ENCODE assay signal across 2 cellular contexts in the genomic region with DNA sequence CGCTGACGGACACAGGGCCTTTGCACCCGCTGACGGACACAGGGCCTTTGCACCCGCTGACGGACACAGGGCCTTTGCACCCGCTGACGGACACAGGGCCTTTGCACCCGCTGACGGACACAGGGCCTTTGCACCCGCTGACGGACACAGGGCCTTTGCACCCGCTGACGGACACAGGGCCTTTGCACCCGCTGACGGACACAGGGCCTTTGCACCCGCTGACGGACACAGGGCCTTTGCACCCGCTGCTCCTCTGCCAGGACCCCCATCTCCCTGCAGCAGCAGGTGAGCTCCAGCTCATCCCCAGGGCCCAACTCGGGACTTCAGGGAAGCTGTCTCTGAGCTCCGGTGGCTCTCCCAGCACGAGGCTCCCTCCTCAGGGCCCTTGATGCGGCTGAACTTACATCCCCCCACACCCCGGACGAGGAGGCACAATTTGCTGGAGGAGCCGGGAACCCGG.
TF ChIP-seq lines count a peak whose summit lies in the region.
"Not testable (repeated sequence)": the region's sequence is repeated elsewhere in the genome, so short reads cannot be mapped to it uniquely, and the experiment has no call there.

No MANE protein-coding gene starts in this region.

TF ChIP-seq in K562, 482 proteins besides CTCF, POLR2A, EP300 and RAD21:
- TF ChIP-seq PTBP1 (IDR thresholded peaks at IDR 0.05; ENCODE audit: low read depth, low read length), result 0 out of 2 replicates have a peak, but pooled peaks have one; percentile 74
- 0 out of 2 replicates have a peak, but pooled peaks have one; percentile 33 for TF ChIP-seq CBX1 (IDR thresholded peaks at IDR 0.05; ENCODE audit: low read depth)

TF ChIP-seq in HepG2, 621 proteins besides CTCF, POLR2A, EP300 and RAD21:
- TF ChIP-seq HNF4G (IDR thresholded peaks at IDR 0.05; ENCODE audit: borderline replicate concordance, low read depth, low read length) (peak; percentile 43; the same call in 1 of the 2 replicates), RCOR2 (CRISPR knock-in tag; IDR thresholded peaks at IDR 0.05) (peak; percentile 65; the same call in 1 of the 2 replicates), ZSCAN25 (CRISPR knock-in tag; IDR thresholded peaks at IDR 0.05) (0 out of 2 replicates have a peak, but pooled peaks have one; percentile 45), CHD4 (IDR thresholded peaks at IDR 0.05; ENCODE audit: borderline replicate concordance, low read length) (peak; percentile 91), ZNF883 (CRISPR knock-in tag; IDR thresholded peaks at IDR 0.05; ENCODE audit: not compliant biosample characterization) (peak; percentile 58), HNF4A (CRISPR knock-in tag; IDR thresholded peaks at IDR 0.05) (peak; percentile 29; the same call in 1 of the 2 replicates), PCBP1 (IDR thresholded peaks at IDR 0.05; ENCODE audit: borderline replicate concordance, low read depth, low read length) (peak; percentile 86; the same call in 1 of the 2 replicates), ZNF777 (CRISPR knock-in tag; IDR thresholded peaks at IDR 0.05) (0 out of 2 replicates have a peak, but pooled peaks have one; percentile 26), KDM1A (CRISPR knock-in tag; IDR thresholded peaks at IDR 0.05) (peak; percentile 56; the same call in 1 of the 2 replicates), ZMYM3 (CRISPR knock-in tag; IDR thresholded peaks at IDR 0.05) (peak; percentile 99), SOX6 (CRISPR knock-in tag; IDR thresholded peaks at IDR 0.05) (peak; percentile 23; the same call in 1 of the 2 replicates), ZMYM2 (CRISPR knock-in tag; IDR thresholded peaks at IDR 0.05) (peak; percentile 99), MTF1 (CRISPR knock-in tag; IDR thresholded peaks at IDR 0.05) (peak; percentile 76; the same call in 1 of the 2 replicates), MTF2 (CRISPR knock-in tag; IDR thresholded peaks at IDR 0.05; ENCODE audit: borderline replicate concordance) (peak; percentile 29; the same call in 1 of the 2 replicates)
- TF ChIP-seq HNF4G (CRISPR knock-in tag; IDR thresholded peaks at IDR 0.05; ENCODE audit: borderline replicate concordance, low read depth); SOX6 (IDR thresholded peaks at IDR 0.05): not testable (repeated sequence)
- TF ChIP-seq, protein P1, sequence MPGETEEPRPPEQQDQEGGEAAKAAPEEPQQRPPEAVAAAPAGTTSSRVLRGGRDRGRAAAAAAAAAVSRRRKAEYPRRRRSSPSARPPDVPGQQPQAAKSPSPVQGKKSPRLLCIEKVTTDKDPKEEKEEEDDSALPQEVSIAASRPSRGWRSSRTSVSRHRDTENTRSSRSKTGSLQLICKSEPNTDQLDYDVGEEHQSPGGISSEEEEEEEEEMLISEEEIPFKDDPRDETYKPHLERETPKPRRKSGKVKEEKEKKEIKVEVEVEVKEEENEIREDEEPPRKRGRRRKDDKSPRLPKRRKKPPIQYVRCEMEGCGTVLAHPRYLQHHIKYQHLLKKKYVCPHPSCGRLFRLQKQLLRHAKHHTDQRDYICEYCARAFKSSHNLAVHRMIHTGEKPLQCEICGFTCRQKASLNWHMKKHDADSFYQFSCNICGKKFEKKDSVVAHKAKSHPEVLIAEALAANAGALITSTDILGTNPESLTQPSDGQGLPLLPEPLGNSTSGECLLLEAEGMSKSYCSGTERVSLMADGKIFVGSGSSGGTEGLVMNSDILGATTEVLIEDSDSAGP (CRISPR knock-in tag; IDR thresholded peaks at IDR 0.05; ENCODE audit: borderline replicate concordance), result peak; percentile 42; the same call in 1 of the 2 replicates
- TF ChIP-seq, protein P2, sequence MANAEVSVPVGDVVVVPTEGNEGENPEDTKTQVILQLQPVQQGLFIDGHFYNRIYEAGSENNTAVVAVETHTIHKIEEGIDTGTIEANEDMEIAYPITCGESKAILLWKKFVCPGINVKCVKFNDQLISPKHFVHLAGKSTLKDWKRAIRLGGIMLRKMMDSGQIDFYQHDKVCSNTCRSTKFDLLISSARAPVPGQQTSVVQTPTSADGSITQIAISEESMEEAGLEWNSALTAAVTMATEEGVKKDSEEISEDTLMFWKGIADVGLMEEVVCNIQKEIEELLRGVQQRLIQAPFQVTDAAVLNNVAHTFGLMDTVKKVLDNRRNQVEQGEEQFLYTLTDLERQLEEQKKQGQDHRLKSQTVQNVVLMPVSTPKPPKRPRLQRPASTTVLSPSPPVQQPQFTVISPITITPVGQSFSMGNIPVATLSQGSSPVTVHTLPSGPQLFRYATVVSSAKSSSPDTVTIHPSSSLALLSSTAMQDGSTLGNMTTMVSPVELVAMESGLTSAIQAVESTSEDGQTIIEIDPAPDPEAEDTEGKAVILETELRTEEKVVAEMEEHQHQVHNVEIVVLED (CRISPR knock-in tag; IDR thresholded peaks at IDR 0.05; ENCODE audit: borderline replicate concordance), result peak; percentile 24; the same call in 1 of the 2 replicates
- TF ChIP-seq, protein P3, sequence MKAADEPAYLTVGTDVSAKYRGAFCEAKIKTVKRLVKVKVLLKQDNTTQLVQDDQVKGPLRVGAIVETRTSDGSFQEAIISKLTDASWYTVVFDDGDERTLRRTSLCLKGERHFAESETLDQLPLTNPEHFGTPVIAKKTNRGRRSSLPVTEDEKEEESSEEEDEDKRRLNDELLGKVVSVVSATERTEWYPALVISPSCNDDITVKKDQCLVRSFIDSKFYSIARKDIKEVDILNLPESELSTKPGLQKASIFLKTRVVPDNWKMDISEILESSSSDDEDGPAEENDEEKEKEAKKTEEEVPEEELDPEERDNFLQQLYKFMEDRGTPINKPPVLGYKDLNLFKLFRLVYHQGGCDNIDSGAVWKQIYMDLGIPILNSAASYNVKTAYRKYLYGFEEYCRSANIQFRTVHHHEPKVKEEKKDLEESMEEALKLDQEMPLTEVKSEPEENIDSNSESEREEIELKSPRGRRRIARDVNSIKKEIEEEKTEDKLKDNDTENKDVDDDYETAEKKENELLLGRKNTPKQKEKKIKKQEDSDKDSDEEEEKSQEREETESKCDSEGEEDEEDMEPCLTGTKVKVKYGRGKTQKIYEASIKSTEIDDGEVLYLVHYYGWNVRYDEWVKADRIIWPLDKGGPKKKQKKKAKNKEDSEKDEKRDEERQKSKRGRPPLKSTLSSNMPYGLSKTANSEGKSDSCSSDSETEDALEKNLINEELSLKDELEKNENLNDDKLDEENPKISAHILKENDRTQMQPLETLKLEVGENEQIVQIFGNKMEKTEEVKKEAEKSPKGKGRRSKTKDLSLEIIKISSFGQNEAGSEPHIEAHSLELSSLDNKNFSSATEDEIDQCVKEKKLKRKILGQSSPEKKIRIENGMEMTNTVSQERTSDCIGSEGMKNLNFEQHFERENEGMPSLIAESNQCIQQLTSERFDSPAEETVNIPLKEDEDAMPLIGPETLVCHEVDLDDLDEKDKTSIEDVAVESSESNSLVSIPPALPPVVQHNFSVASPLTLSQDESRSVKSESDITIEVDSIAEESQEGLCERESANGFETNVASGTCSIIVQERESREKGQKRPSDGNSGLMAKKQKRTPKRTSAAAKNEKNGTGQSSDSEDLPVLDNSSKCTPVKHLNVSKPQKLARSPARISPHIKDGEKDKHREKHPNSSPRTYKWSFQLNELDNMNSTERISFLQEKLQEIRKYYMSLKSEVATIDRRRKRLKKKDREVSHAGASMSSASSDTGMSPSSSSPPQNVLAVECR (CRISPR knock-in tag; IDR thresholded peaks at IDR 0.05; ENCODE audit: borderline replicate concordance), result 0 out of 2 replicates have a peak, but pooled peaks have one; percentile 5
- TF ChIP-seq, protein P4, sequence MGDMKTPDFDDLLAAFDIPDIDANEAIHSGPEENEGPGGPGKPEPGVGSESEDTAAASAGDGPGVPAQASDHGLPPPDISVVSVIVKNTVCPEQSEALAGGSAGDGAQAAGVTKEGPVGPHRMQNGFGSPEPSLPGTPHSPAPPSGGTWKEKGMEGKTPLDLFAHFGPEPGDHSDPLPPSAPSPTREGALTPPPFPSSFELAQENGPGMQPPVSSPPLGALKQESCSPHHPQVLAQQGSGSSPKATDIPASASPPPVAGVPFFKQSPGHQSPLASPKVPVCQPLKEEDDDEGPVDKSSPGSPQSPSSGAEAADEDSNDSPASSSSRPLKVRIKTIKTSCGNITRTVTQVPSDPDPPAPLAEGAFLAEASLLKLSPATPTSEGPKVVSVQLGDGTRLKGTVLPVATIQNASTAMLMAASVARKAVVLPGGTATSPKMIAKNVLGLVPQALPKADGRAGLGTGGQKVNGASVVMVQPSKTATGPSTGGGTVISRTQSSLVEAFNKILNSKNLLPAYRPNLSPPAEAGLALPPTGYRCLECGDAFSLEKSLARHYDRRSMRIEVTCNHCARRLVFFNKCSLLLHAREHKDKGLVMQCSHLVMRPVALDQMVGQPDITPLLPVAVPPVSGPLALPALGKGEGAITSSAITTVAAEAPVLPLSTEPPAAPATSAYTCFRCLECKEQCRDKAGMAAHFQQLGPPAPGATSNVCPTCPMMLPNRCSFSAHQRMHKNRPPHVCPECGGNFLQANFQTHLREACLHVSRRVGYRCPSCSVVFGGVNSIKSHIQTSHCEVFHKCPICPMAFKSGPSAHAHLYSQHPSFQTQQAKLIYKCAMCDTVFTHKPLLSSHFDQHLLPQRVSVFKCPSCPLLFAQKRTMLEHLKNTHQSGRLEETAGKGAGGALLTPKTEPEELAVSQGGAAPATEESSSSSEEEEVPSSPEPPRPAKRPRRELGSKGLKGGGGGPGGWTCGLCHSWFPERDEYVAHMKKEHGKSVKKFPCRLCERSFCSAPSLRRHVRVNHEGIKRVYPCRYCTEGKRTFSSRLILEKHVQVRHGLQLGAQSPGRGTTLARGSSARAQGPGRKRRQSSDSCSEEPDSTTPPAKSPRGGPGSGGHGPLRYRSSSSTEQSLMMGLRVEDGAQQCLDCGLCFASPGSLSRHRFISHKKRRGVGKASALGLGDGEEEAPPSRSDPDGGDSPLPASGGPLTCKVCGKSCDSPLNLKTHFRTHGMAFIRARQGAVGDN (CRISPR knock-in tag; IDR thresholded peaks at IDR 0.05), result peak; percentile 60; the same call in 1 of the 2 replicates
- TF ChIP-seq, protein P5, sequence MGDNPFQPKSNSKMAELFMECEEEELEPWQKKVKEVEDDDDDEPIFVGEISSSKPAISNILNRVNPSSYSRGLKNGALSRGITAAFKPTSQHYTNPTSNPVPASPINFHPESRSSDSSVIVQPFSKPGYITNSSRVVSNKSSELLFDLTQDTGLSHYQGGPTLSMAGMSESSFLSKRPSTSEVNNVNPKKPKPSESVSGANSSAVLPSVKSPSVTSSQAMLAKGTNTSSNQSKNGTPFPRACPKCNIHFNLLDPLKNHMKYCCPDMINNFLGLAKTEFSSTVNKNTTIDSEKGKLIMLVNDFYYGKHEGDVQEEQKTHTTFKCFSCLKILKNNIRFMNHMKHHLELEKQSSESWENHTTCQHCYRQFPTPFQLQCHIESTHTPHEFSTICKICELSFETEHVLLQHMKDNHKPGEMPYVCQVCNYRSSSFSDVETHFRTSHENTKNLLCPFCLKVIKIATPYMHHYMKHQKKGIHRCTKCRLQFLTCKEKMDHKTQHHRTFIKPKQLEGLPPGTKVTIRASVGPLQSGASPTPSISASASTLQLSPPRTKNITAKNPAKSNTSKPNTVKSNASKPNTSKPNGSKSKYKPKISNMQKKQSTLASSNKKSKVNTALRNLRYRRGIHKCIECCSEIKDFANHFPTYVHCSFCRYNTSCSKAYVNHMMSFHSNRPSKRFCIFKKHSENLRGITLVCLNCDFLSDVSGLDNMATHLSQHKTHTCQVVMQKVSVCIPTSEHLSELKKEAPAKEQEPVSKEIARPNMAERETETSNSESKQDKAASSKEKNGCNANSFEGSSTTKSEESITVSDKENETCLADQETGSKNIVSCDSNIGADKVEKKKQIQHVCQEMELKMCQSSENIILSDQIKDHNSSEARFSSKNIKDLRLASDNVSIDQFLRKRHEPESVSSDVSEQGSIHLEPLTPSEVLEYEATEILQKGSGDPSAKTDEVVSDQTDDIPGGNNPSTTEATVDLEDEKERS (CRISPR knock-in tag; IDR thresholded peaks at IDR 0.05), result peak; percentile 71; the same call in 1 of the 2 replicates
- TF ChIP-seq, protein P6, sequence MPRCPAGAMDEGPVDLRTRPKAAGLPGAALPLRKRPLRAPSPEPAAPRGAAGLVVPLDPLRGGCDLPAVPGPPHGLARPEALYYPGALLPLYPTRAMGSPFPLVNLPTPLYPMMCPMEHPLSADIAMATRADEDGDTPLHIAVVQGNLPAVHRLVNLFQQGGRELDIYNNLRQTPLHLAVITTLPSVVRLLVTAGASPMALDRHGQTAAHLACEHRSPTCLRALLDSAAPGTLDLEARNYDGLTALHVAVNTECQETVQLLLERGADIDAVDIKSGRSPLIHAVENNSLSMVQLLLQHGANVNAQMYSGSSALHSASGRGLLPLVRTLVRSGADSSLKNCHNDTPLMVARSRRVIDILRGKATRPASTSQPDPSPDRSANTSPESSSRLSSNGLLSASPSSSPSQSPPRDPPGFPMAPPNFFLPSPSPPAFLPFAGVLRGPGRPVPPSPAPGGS (CRISPR knock-in tag; IDR thresholded peaks at IDR 0.05), result 0 out of 2 replicates have a peak, but pooled peaks have one; percentile 49
- TF ChIP-seq, protein P7, sequence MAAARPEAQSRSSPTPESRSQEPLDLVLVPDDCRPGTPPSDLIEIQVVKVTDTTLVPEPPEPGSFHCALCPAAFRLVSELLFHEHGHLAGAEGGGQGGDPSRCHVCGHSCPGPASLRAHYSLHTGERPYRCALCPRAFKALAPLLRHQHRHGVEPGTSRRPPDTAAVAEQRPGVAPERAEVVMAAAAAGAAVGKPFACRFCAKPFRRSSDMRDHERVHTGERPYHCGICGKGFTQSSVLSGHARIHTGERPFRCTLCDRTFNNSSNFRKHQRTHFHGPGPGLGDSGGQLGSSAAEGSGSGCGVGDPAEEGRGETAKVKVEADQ (CRISPR knock-in tag; IDR thresholded peaks at IDR 0.05; ENCODE audit: borderline replicate concordance), result peak; percentile 43; the same call in 1 of the 2 replicates
